ENCODE assay signal across 8 cellular contexts in genomic region chr16:3881499-3881995, GRCh38. TPM values are rescaled to one million over a fixed set of nuclear protein-coding genes. Genes with fewer than 3 reads are reported as not detected.
DNase-seq lines count a peak whose midpoint lies in the region; ATAC-seq and TF ChIP-seq lines count a peak whose summit lies in the region.

No MANE protein-coding gene starts in this region.

- no peak overlapping the region for H2AFZ ChIP-seq in SK-N-SH (ENCODE audit: low read depth)

- peak overlapping the region; percentile 74 for H3K4me3 Mint-ChIP-seq in activated CD8-positive, alpha-beta T cell treated with anti-CD3 and anti-CD28 coated beads, Interleukin-2, amount 10 ng/mL, durations not matched to agents 7 days and 5 days
- H3K4me3 Mint-ChIP-seq in stimulated activated memory B cell treated with anti-CD40 and anti-IgM and Interleukin-4, amounts not matched to agents 10 μg/mL and 1 μg/mL and 100 μg/mL, for 72 hours: peak overlapping the region; percentile 80

- H3K9me3 Mint-ChIP-seq in activated CD8-positive, alpha-beta T cell treated with anti-CD3 and anti-CD28 coated beads, Interleukin-2, amount 10 ng/mL, durations not matched to agents 7 days and 5 days (ENCODE audit: insufficient read depth): no peaks in the 10 kb centered on the region
- H3K9me3 Mint-ChIP-seq in stimulated activated memory B cell treated with anti-CD40 and anti-IgM and Interleukin-4, amounts not matched to agents 10 μg/mL and 1 μg/mL and 100 μg/mL, for 72 hours: no peaks in the 10 kb centered on the region

- H3K27ac Mint-ChIP-seq in activated CD8-positive, alpha-beta T cell treated with anti-CD3 and anti-CD28 coated beads, Interleukin-2, amount 10 ng/mL, durations not matched to agents 7 days and 5 days: peak overlapping the region; percentile 81
- peak overlapping the region; percentile 75 for H3K27ac Mint-ChIP-seq in stimulated activated memory B cell treated with anti-CD40 and anti-IgM and Interleukin-4, amounts not matched to agents 10 μg/mL and 1 μg/mL and 100 μg/mL, for 72 hours

- no peak overlapping the region for H3K27ac ChIP-seq in SK-N-SH (ENCODE audit: low read depth in 2 of 2, low read length in 1 of 2)

- H3K9me2 ChIP-seq in SK-N-SH: no peaks in the 10 kb centered on the region

- H3K4me3 ChIP-seq in SK-N-SH (ENCODE audit: low read depth in 2 of 2, low read length in 1 of 2): peak overlapping the region; percentile 70 to 83

- no peaks in the 10 kb centered on the region for H3K9me3 ChIP-seq in SK-N-SH

- peaks cover 31% of the 10 kb centered on the region for H3K4me1 Mint-ChIP-seq in activated CD8-positive, alpha-beta T cell treated with anti-CD3 and anti-CD28 coated beads, Interleukin-2, amount 10 ng/mL, durations not matched to agents 7 days and 5 days (ENCODE audit: low read depth)
- H3K4me1 Mint-ChIP-seq in stimulated activated memory B cell treated with anti-CD40 and anti-IgM and Interleukin-4, amounts not matched to agents 10 μg/mL and 1 μg/mL and 100 μg/mL, for 72 hours: peaks cover 41% of the 10 kb centered on the region

- H3K9ac ChIP-seq in SK-N-SH: no peak overlapping the region

- TF ChIP-seq CTCF in SK-N-SH (IDR thresholded peaks at IDR 0.05): no peak

- H3K79me2 ChIP-seq in SK-N-SH (ENCODE audit: insufficient read depth): peaks cover 33% of the 10 kb centered on the region

- no peak for ATAC-seq in SK-N-SH treated with all-trans-retinoic acid at 6 μM for 48 hours
- ATAC-seq in activated CD8-positive, alpha-beta T cell treated with anti-CD3 and anti-CD28 coated beads, Interleukin-2, amount 10 ng/mL, durations not matched to agents 7 days and 5 days: no peak
- ATAC-seq in stimulated activated memory B cell treated with anti-CD40 and anti-IgM and Interleukin-4, amounts not matched to agents 10 μg/mL and 1 μg/mL and 100 μg/mL, for 72 hours: no peak

- H3F3A ChIP-seq in SK-N-SH (replicated peaks; ENCODE audit: insufficient read depth): peaks cover 4% of the 10 kb centered on the region

- POLR2A ChIA-PET in SK-N-SH (lab: Yijun Ruan, JAX): interaction anchor here (0.8 to 1.2 kb wide), 2 partner anchors 11 to 191 kb away, joined by 3 to 4 read pairs; no protein-coding TSS in a partner anchor
- POLR2A ChIA-PET in activated CD8-positive, alpha-beta T cell treated with anti-CD3 and anti-CD28 coated beads, Interleukin-2, amount 10 ng/mL, durations not matched to agents 7 days and 5 days (lab: Charles Lee): interaction anchor here (0.6 kb wide), 1 partner anchor 10 kb away, joined by 4 read pairs; no protein-coding TSS in a partner anchor

- peaks cover 33% of the 10 kb centered on the region for H4K20me1 ChIP-seq in SK-N-SH (ENCODE audit: insufficient read depth)

- peaks cover 5 to 21% of the 10 kb centered on the region in 2 experiments; a peak in 3 of 4 replicates for H3K4me1 ChIP-seq in SK-N-SH (ENCODE audit: control insufficient read depth in 1 of 2, insufficient read depth in 2 of 2, low read depth in 1 of 2, low read length in 1 of 2)

- H3K27me3 Mint-ChIP-seq in activated CD8-positive, alpha-beta T cell treated with anti-CD3 and anti-CD28 coated beads, Interleukin-2, amount 10 ng/mL, durations not matched to agents 7 days and 5 days (ENCODE audit: low read depth): peaks cover 8% of the 10 kb centered on the region
- peaks cover 7% of the 10 kb centered on the region for H3K27me3 Mint-ChIP-seq in stimulated activated memory B cell treated with anti-CD40 and anti-IgM and Interleukin-4, amounts not matched to agents 10 μg/mL and 1 μg/mL and 100 μg/mL, for 72 hours

- no peak for DNase-seq in SK-N-SH
- no peak for DNase-seq in activated CD8-positive, alpha-beta T cell treated with anti-CD3 and anti-CD28 coated beads, Interleukin-2, amount 10 ng/mL, durations not matched to agents 7 days and 5 days
- DNase-seq in iPS-NIHi7 (ENCODE audit: extremely low spot score): peak; percentile 34
- DNase-seq in ecto neural progenitor cell (ENCODE audit: low spot score): no peak
- DNase-seq in GM03348 (ENCODE audit: low spot score): no peak
- no peak for DNase-seq in NK-92 (lab: John Stamatoyannopoulos, UW; ENCODE audit: unreplicated experiment)

- H3K36me3 ChIP-seq in SK-N-SH (replicated peaks in 1 of 2; ENCODE audit: control insufficient read depth in 1 of 2, insufficient read depth in 2 of 2, low read length in 1 of 2): peaks cover 0 to 9% of the 10 kb centered on the region in 2 experiments

- TF ChIP-seq RAD21 in SK-N-SH (IDR thresholded peaks at IDR 0.05; ENCODE audit: low read length): no peak

- CTCF ChIA-PET in SK-N-SH (lab: Yijun Ruan, JAX): interaction anchor here (1.0 to 1.1 kb wide), 2 partner anchors 58 to 87 kb away, joined by 3 to 5 read pairs; no protein-coding TSS in a partner anchor
- CTCF ChIA-PET in activated CD8-positive, alpha-beta T cell treated with anti-CD3 and anti-CD28 coated beads, Interleukin-2, amount 10 ng/mL, durations not matched to agents 7 days and 5 days (lab: Charles Lee): interaction anchor here (1.4 kb wide), 1 partner anchor 372 kb away, joined by 4 read pairs; no protein-coding TSS in a partner anchor

- no peak for TF ChIP-seq EP300 in SK-N-SH (IDR thresholded peaks at IDR 0.05; ENCODE audit: borderline replicate concordance in 1 of 2, low read depth in 1 of 2, low read length in 1 of 2)

- H3K4me2 ChIP-seq in SK-N-SH: peak overlapping the region; percentile 76; the same call in 1 of the 2 replicates

- H3K36me3 Mint-ChIP-seq in activated CD8-positive, alpha-beta T cell treated with anti-CD3 and anti-CD28 coated beads, Interleukin-2, amount 10 ng/mL, durations not matched to agents 7 days and 5 days (ENCODE audit: low read depth): peaks cover 27% of the 10 kb centered on the region
- H3K36me3 Mint-ChIP-seq in stimulated activated memory B cell treated with anti-CD40 and anti-IgM and Interleukin-4, amounts not matched to agents 10 μg/mL and 1 μg/mL and 100 μg/mL, for 72 hours: peaks cover 25% of the 10 kb centered on the region

- 96% methylated on average over 26 of the region's 30 CpGs for WGBS in SK-N-SH (ENCODE audit: low lambda C conversion rate)

- no peaks in the 10 kb centered on the region for H3K27me3 ChIP-seq in SK-N-SH (ENCODE audit: insufficient read depth)

TF ChIP-seq in SK-N-SH, 30 proteins besides CTCF, POLR2A, EP300 and RAD21 (continues in another document):
- TF ChIP-seq RCOR1 (IDR thresholded peaks at IDR 0.05; ENCODE audit: low read length): no peak
- no peak for TF ChIP-seq IRF3 (IDR thresholded peaks at IDR 0.05; ENCODE audit: low read depth, low read length)
- no peak for TF ChIP-seq TAF1 (IDR thresholded peaks at IDR 0.05; ENCODE audit: borderline replicate concordance, low read depth, low read length)
- TF ChIP-seq USF1 (IDR thresholded peaks at IDR 0.05; ENCODE audit: borderline replicate concordance, low read depth): no peak
- TF ChIP-seq YY1 (IDR thresholded peaks at IDR 0.05; ENCODE audit: low read depth): no peak

TF ChIP-seq in SK-N-SH treated with all-trans-retinoic acid at 6 μM for 48 hours, 23 proteins besides CTCF, POLR2A, EP300 and RAD21:
- TF ChIP-seq ARNTL (CRISPR knock-in tag; IDR thresholded peaks at IDR 0.05; ENCODE audit: borderline replicate concordance, low read depth): no peak
- no peak for TF ChIP-seq ZNF70 (CRISPR knock-in tag; IDR thresholded peaks at IDR 0.05)
- no peak for TF ChIP-seq ZFP3 (CRISPR knock-in tag; IDR thresholded peaks at IDR 0.05)
- no peak for TF ChIP-seq TOX (CRISPR knock-in tag; IDR thresholded peaks at IDR 0.05; ENCODE audit: borderline replicate concordance)
- no peak for TF ChIP-seq CREB5 (CRISPR knock-in tag; IDR thresholded peaks at IDR 0.05; ENCODE audit: low read depth)
- no peak for TF ChIP-seq ZNF565 (CRISPR knock-in tag; conservative IDR thresholded peaks at IDR 0.05; ENCODE audit: low read depth)
- TF ChIP-seq TCF4 (CRISPR knock-in tag; IDR thresholded peaks at IDR 0.05; ENCODE audit: borderline replicate concordance): no peak
- TF ChIP-seq GLIS3 (CRISPR knock-in tag; IDR thresholded peaks at IDR 0.05): no peak
- TF ChIP-seq BACH2 (CRISPR knock-in tag; IDR thresholded peaks at IDR 0.05; ENCODE audit: borderline replicate concordance): no peak
- TF ChIP-seq ISL1 (CRISPR knock-in tag; IDR thresholded peaks at IDR 0.05): no peak
- no peak for TF ChIP-seq OSR1 (CRISPR knock-in tag; IDR thresholded peaks at IDR 0.05)
- TF ChIP-seq ZNF8 (CRISPR knock-in tag; IDR thresholded peaks at IDR 0.05): no peak
- no peak for TF ChIP-seq RARB (CRISPR knock-in tag; IDR thresholded peaks at IDR 0.05)
TF ChIP-seq in SK-N-SH treated with all-trans-retinoic acid at 6 μM for 48 hours: peak in this region for 0.

RNA-seq across cellular contexts. Expression of gene CREBBP, which starts 1.0 kb away (rescaled TPM):
- 4.1 and 5.7 TPM in 2 replicates for polyA plus RNA-seq in SK-N-SH (2012; rRNA removed)
- 3.1 and 3.6 TPM in 2 replicates for polyA plus RNA-seq in SK-N-SH (2012; cell fraction: cytosol; rRNA removed)
- polyA plus RNA-seq in SK-N-SH (2012; cell fraction: nucleus; rRNA removed): 14.2 and 14.6 TPM in 2 replicates
- 10 to 100 TPM; 51.8 to 55.8 TPM for total RNA-seq in activated CD8-positive, alpha-beta T cell treated with anti-CD3 and anti-CD28 coated beads, Interleukin-2, amount 10 ng/mL, durations not matched to agents 7 days and 5 days
